Comparison of ENCODE assay signal across 16 cellular contexts in genomic region chr2:232133078-232133477, GRCh38.
DNase-seq lines count a peak whose midpoint lies in the region; ATAC-seq and TF ChIP-seq lines count a peak whose summit lies in the region.
"Had no signal": no experiment of that assay in that cellular context is flagged by ENCODE, and none has a peak within 500 bp of the region (broad histone marks: within the 10 kb centered on the region; RNA-seq: fewer than 3 reads in every experiment).

No MANE protein-coding gene starts in this region.

- H3F3A ChIP-seq in SK-N-SH (replicated peaks; ENCODE audit: insufficient read depth) (no peaks in the 10 kb centered on the region), MM.1S (ENCODE audit: insufficient read depth, low read length) (peaks cover 4% of the 10 kb centered on the region)

- H3K27ac Mint-ChIP-seq in endothelial cell (ENCODE audit: unreplicated experiment) = no peak overlapping the region

- no peak for ATAC-seq in SK-N-SH treated with all-trans-retinoic acid at 6 μM for 48 hours
- ATAC-seq: activated CD4-positive, CD25-positive, alpha-beta regulatory T cell treated with anti-CD3 and anti-CD28 coated beads, Interleukin-2, amount 50 U/mL, for 24 hours had no signal

- CTCF ChIA-PET in SK-N-SH (lab: Yijun Ruan, JAX) = interaction anchor here (1.0 kb wide), 1 partner anchor 9 kb away, joined by 3 read pairs; no protein-coding TSS in a partner anchor

- H3K4me3 ChIP-seq in SK-N-SH (ENCODE audit: low read depth in 2 of 2, low read length in 1 of 2) (no peak overlapping the region), MM.1S (ENCODE audit: low read length) (no peak overlapping the region)
- H3K4me3 ChIP-seq: HAP-1, SK-N-MC had no signal

- no peaks in the 10 kb centered on the region for H4K20me1 ChIP-seq in SK-N-SH (ENCODE audit: insufficient read depth)
- no peaks in the 10 kb centered on the region for H4K20me1 ChIP-seq in MM.1S (ENCODE audit: insufficient read depth, low read length)

- H3K9ac ChIP-seq in SK-N-SH (no peak overlapping the region), MM.1S (ENCODE audit: low read length) (no peak overlapping the region)

- H3K4me2 ChIP-seq in SK-N-SH = no peak overlapping the region
- no peak overlapping the region for H3K4me2 ChIP-seq in MM.1S (ENCODE audit: low read depth, low read length)

- no peak overlapping the region for H3K4me3 Mint-ChIP-seq in endothelial cell (ENCODE audit: unreplicated experiment)

- no peak overlapping the region for H3K27ac ChIP-seq in SK-N-SH (ENCODE audit: low read depth in 2 of 2, low read length in 1 of 2)
- H3K27ac ChIP-seq in MM.1S (ENCODE audit: low read length) = no peak overlapping the region
- H3K27ac ChIP-seq: SK-N-MC had no signal

- H3K79me2 ChIP-seq in SK-N-SH (ENCODE audit: insufficient read depth) = no peaks in the 10 kb centered on the region
- no peaks in the 10 kb centered on the region for H3K79me2 ChIP-seq in MM.1S (ENCODE audit: low read length)

- H3K9me3 ChIP-seq in SK-N-SH (no peaks in the 10 kb centered on the region), MM.1S (replicated peaks; ENCODE audit: insufficient read depth, low read length) (no peaks in the 10 kb centered on the region)
- H3K9me3 ChIP-seq: HAP-1 had no signal

- DNase-seq in SK-N-SH (no peak), MM.1S (no peak), endothelial cell (ENCODE audit: low spot score) (no peak), renal cortical epithelial cell (ENCODE audit: low read depth) (peak; percentile 5), NCI-H1092 (lab: John Stamatoyannopoulos, UW) (no peak), kidney tubule cell (ENCODE audit: low spot score) (no peak), SHP77 treated with DMSO at 0.1 percent for 48 hours (lab: John Stamatoyannopoulos, UW) (no peak)
- DNase-seq: activated T-cell treated with anti-CD3 and anti-CD28 coated beads, Interleukin-2, amount 50 U/mL, for 1 hour; anterior cingulate cortex; NCI-H1694 treated with DMSO at 0.1 percent for 48 hours; NCI-H82; posterior cingulate gyrus had no signal

- peaks cover 35% of the 10 kb centered on the region for H3K4me1 Mint-ChIP-seq in endothelial cell (ENCODE audit: unreplicated experiment)

- H2AFZ ChIP-seq in SK-N-SH (ENCODE audit: low read depth) (no peak overlapping the region), MM.1S (ENCODE audit: low read length) (no peak overlapping the region)

- no peak for TF ChIP-seq EP300 in SK-N-SH (IDR thresholded peaks at IDR 0.05; ENCODE audit: borderline replicate concordance in 1 of 2, low read depth in 1 of 2, low read length in 1 of 2)

- H3K9me3 Mint-ChIP-seq in endothelial cell (ENCODE audit: unreplicated experiment) = no peaks in the 10 kb centered on the region

- POLR2A ChIA-PET in SK-N-SH (lab: Yijun Ruan, JAX) = no interaction called here

- H3K27me3 ChIP-seq in SK-N-SH (ENCODE audit: insufficient read depth) (no peaks in the 10 kb centered on the region), MM.1S (replicated peaks; ENCODE audit: insufficient read depth, low read length) (no peaks in the 10 kb centered on the region)

- TF ChIP-seq RAD21 in SK-N-SH (IDR thresholded peaks at IDR 0.05; ENCODE audit: low read length) = no peak

- peaks cover 10% of the 10 kb centered on the region for H3K27me3 Mint-ChIP-seq in endothelial cell (ENCODE audit: unreplicated experiment)

- H3K9me2 ChIP-seq in SK-N-SH (no peaks in the 10 kb centered on the region), MM.1S (replicated peaks; ENCODE audit: insufficient read depth, low read length) (no peaks in the 10 kb centered on the region)

- TF ChIP-seq CTCF in SK-N-SH (IDR thresholded peaks at IDR 0.05) (peak; percentile 19; the same call in 1 of the 2 replicates), MM.1S (IDR thresholded peaks at IDR 0.05; ENCODE audit: low read length) (0 out of 2 replicates have a peak, but pooled peaks have one; percentile 7), endothelial cell (IDR thresholded peaks at IDR 0.05; ENCODE audit: unreplicated experiment) (peak; percentile 50)

- WGBS in SK-N-SH (ENCODE audit: low lambda C conversion rate) = 100% methylated on average over 1 of the region's 1 CpG

- peaks cover 7% of the 10 kb centered on the region for H3K36me3 Mint-ChIP-seq in endothelial cell (ENCODE audit: low read depth, unreplicated experiment)

- peaks cover 15 to 26% of the 10 kb centered on the region in 2 experiments for H3K36me3 ChIP-seq in SK-N-SH (replicated peaks in 1 of 2; ENCODE audit: control insufficient read depth in 1 of 2, insufficient read depth in 2 of 2, low read length in 1 of 2)
- no peaks in the 10 kb centered on the region for H3K36me3 ChIP-seq in MM.1S (replicated peaks; ENCODE audit: insufficient read depth, low read length)
- H3K36me3 ChIP-seq: HAP-1 had no signal

- H3K4me1 ChIP-seq in SK-N-SH (ENCODE audit: control insufficient read depth in 1 of 2, insufficient read depth in 2 of 2, low read depth in 1 of 2, low read length in 1 of 2) (peaks cover 0 to 11% of the 10 kb centered on the region in 2 experiments; a peak in 1 of 4 replicates), MM.1S (ENCODE audit: low read length) (peaks cover 14% of the 10 kb centered on the region)
- H3K4me1 ChIP-seq: HAP-1 had no signal

TF ChIP-seq in SK-N-SH, 30 proteins besides CTCF, POLR2A, EP300 and RAD21:
- no peak for TF ChIP-seq USF1 (IDR thresholded peaks at IDR 0.05; ENCODE audit: borderline replicate concordance, low read depth)
- TF ChIP-seq MEF2A (IDR thresholded peaks at IDR 0.05; ENCODE audit: borderline replicate concordance, low read depth) = no peak
- no peak for TF ChIP-seq ELF1 (IDR thresholded peaks at IDR 0.05)

TF ChIP-seq in SK-N-SH treated with all-trans-retinoic acid at 6 μM for 48 hours, 23 proteins besides CTCF, POLR2A, EP300 and RAD21:
- TF ChIP-seq ZFP30 (CRISPR knock-in tag; IDR thresholded peaks at IDR 0.05) = no peak
- no peak for TF ChIP-seq BACH2 (CRISPR knock-in tag; IDR thresholded peaks at IDR 0.05; ENCODE audit: borderline replicate concordance)
- TF ChIP-seq PPARA (CRISPR knock-in tag; IDR thresholded peaks at IDR 0.05; ENCODE audit: borderline replicate concordance) = no peak
- TF ChIP-seq OSR1 (CRISPR knock-in tag; IDR thresholded peaks at IDR 0.05) = no peak
- TF ChIP-seq ZC3H10 (CRISPR knock-in tag; IDR thresholded peaks at IDR 0.05) = no peak
- TF ChIP-seq ZNF70 (CRISPR knock-in tag; IDR thresholded peaks at IDR 0.05) = no peak
- no peak for TF ChIP-seq TSHZ2 (CRISPR knock-in tag; IDR thresholded peaks at IDR 0.05)
- TF ChIP-seq CREB5 (CRISPR knock-in tag; IDR thresholded peaks at IDR 0.05; ENCODE audit: low read depth) = no peak
- TF ChIP-seq GLIS3 (CRISPR knock-in tag; IDR thresholded peaks at IDR 0.05) = no peak
- TF ChIP-seq ZNF565 (CRISPR knock-in tag; conservative IDR thresholded peaks at IDR 0.05; ENCODE audit: low read depth) = no peak
- no peak for TF ChIP-seq ARNTL (CRISPR knock-in tag; IDR thresholded peaks at IDR 0.05; ENCODE audit: borderline replicate concordance, low read depth)
TF ChIP-seq in SK-N-SH treated with all-trans-retinoic acid at 6 μM for 48 hours: peak in this region for 0.
